Comparison of ENCODE assay signal across 27 cellular contexts in the genomic region with DNA sequence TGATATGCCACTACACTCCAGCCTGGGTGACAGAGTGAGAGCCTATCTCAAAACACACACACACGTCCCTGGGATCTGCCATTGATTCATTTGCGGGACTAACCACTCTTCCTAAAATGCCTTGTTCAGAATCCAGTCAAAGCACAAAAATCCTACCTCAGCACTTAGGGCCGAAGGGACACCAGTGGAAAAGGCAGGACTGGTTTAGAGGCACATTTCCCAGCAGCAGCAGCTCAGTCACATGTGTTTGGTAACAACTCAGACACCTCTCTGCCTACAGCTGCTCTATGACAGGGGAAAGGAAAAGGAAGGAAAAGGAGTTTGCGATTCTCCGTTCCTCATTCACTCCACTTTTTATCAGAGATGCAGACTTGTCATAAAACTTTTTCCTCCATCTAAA. TPM values are rescaled to one million over a fixed set of nuclear protein-coding genes. Genes with fewer than 3 reads are reported as not detected.
A peak's percentile ranks its signal among the peaks of the same experiment; 100 is the strongest.
DNase-seq lines count a peak whose midpoint lies in the region; ATAC-seq, FAIRE-seq and TF ChIP-seq lines count a peak whose summit lies in the region.
"Had no signal": no experiment of that assay in that cellular context is flagged by ENCODE, and none has a peak within 500 bp of the region (broad histone marks: within the 10 kb centered on the region; RNA-seq: fewer than 3 reads in every experiment).

No MANE protein-coding gene starts in this region.

- H3K14ac ChIP-seq in IMR-90 (replicated peaks; ENCODE audit: low read depth, low read length): no peak overlapping the region

- ATAC-seq in IMR-90 (ENCODE audit: low read depth): no peak
- ATAC-seq in K562: no peak
- ATAC-seq in HepG2: no peak
- ATAC-seq: activated naive CD8-positive, alpha-beta T cell treated with anti-CD3 and anti-CD28 coated beads, Interleukin-2, amount 50 U/mL, for 24 hours; stimulated activated naive B cell treated with anti-CD40 and anti-IgM and Interleukin-4, amounts not matched to agents 10 μg/mL and 1 μg/mL and 100 μg/mL, for 72 hours had no signal

- TF ChIP-seq CTCF in IMR-90 (conservative IDR thresholded peaks at IDR 0.05; ENCODE audit: low read depth, low read length) (no peak), K562 (IDR thresholded peaks at IDR 0.05 in 2 of 3, conservative IDR thresholded peaks at IDR 0.05 in 1 of 3; ENCODE audit: insufficient read depth in 2 of 3, low read depth in 1 of 3, low read length in 3 of 3) (no peak), HepG2 (CRISPR knock-in tag; IDR thresholded peaks at IDR 0.05) (no peak), stomach (IDR thresholded peaks at IDR 0.05) (no peak), prostate gland (IDR thresholded peaks at IDR 0.05) (no peak)

- dilution Hi-C loops in IMR-90 (cut with HindIII; ENCODE audit: low sequenced_read_pairs, unreplicated experiment): no loop called here

- H4K20me1 ChIP-seq in IMR-90 (ENCODE audit: insufficient read depth, low read length) (no peaks in the 10 kb centered on the region), K562 (replicated peaks; ENCODE audit: control insufficient read depth, insufficient read depth, low read length) (peaks cover 23% of the 10 kb centered on the region), HepG2 (ENCODE audit: insufficient read depth, low read length) (no peaks in the 10 kb centered on the region)

- peak overlapping the region; percentile 52; the same call in 1 of the 2 replicates for H2AK5ac ChIP-seq in IMR-90 (ENCODE audit: low read depth, low read length)

- in situ Hi-C loops in IMR-90 (cut with MboI; ENCODE audit: low sequenced_read_pairs) (loop anchor here (25.0 kb wide), 1 partner anchor 594 kb away; a partner anchor contains a TSS), K562 (cut with MboI) (no loop called here), HepG2 (cut with HindIII; ENCODE audit: extremely low pct_ligation_motif_present, low pct_unique_long_range_greater_than_20kb) (no loop called here)

- DNase-seq in IMR-90 (no peak), K562 (ENCODE audit: extremely low read depth in 1 of 4, low spot score in 3 of 4) (no peak), HepG2 (ENCODE audit: low spot score) (no peak), stomach (no peak), NCI-H69 (lab: John Stamatoyannopoulos, UW) (no peak), prostate gland (ENCODE audit: low spot score) (no peak), NCI-H2029 treated with DMSO at 0.1 percent for 48 hours (lab: John Stamatoyannopoulos, UW) (no peak)
- DNase-seq: activated CD4-positive, alpha-beta T cell treated with anti-CD3 and anti-CD28 coated beads, Interleukin-2, amount 50 U/mL, for 48 hours; activated CD4-positive, CD25-positive, alpha-beta regulatory T cell; activated naive CD8-positive, alpha-beta T cell treated with anti-CD3 and anti-CD28 coated beads, Interleukin-2, amount 50 U/mL, for 24 hours; cortex of kidney; glutamatergic neuron; H7; kidney glomerular epithelial cell; mesendoderm; NCI-H1092; NCI-H187; NCI-H748 treated with DMSO at 0.1 percent for 48 hours; occipital lobe; retina; stimulated activated CD4-positive, alpha-beta T cell treated with anti-CD3 and anti-CD28 coated beads, Interleukin-12 subunit alpha, Interleukin-12 subunit beta, amount 100 ng/mL, for 4 hours; stimulated activated CD4-positive, alpha-beta T cell treated with anti-CD3 and anti-CD28 coated beads, Interleukin-4, amount 100 ng/mL, for 24 hours; stimulated activated naive B cell treated with anti-CD40 and anti-IgM and Interleukin-4, amounts not matched to agents 10 μg/mL and 1 μg/mL and 100 μg/mL, for 72 hours; thyroid gland had no signal

- H3K9ac ChIP-seq in IMR-90 (ENCODE audit: low read depth, low read length) (no peak overlapping the region), K562 (ENCODE audit: insufficient read depth in 1 of 2, low read depth in 2 of 2, low read length in 2 of 2) (no peak overlapping the region), HepG2 (ENCODE audit: insufficient read depth, low read depth, low read length) (no peak overlapping the region)

- no peak overlapping the region for H3K4me2 ChIP-seq in IMR-90 (ENCODE audit: low read depth, low read length)
- H3K4me2 ChIP-seq in K562 (ENCODE audit: insufficient read depth, low read length): no peak overlapping the region
- H3K4me2 ChIP-seq in HepG2 (ENCODE audit: low read depth, low read length): no peak overlapping the region

- H3K4me1 ChIP-seq in IMR-90 (ENCODE audit: control insufficient read depth, insufficient read depth, low read length) (peaks cover 6% of the 10 kb centered on the region), K562 (replicated peaks in 1 of 2; ENCODE audit: control insufficient read depth in 2 of 2, insufficient read depth in 2 of 2, low read length in 2 of 2) (peaks cover 21 to 35% of the 10 kb centered on the region in 2 experiments; a peak in 4 of 5 replicates), HepG2 (ENCODE audit: insufficient read depth, low read length) (peaks cover 11% of the 10 kb centered on the region), stomach (peaks cover 1 to 16% (median 8%) of the 10 kb centered on the region in 4 donors), prostate gland (replicated peaks) (no peaks in the 10 kb centered on the region)

- FAIRE-seq in K562 (lab: Jason Lieb, UNC): no peak
- no peak for FAIRE-seq in HepG2 (lab: Jason Lieb, UNC)
- FAIRE-seq: D721Med, endometrium, GM12891 had no signal

- no peak overlapping the region for H4K91ac ChIP-seq in IMR-90 (ENCODE audit: insufficient read depth, low read depth, low read length)

- CTCF ChIA-PET in IMR-90 (lab: Yijun Ruan, JAX): no interaction called here
- CTCF ChIA-PET in K562 (lab: Yijun Ruan, JAX; ENCODE audit: low intra/inter-chr PET ratio): no interaction called here
- CTCF ChIA-PET in HepG2 (lab: Yijun Ruan, JAX; ENCODE audit: low intra/inter-chr PET ratio, low total read pairs): no interaction called here

- intact Hi-C loops in IMR-90 (cut with micrococcal nuclease) (no loop called here), K562 (cut with micrococcal nuclease) (no loop called here), HepG2 (cut with micrococcal nuclease; ENCODE audit: unreplicated experiment) (no loop called here), stomach (cut with DNase I; ENCODE audit: low total_unique reads) (no loop called here), prostate gland (cut with DNase I) (no loop called here)

- POLR2A ChIA-PET in IMR-90 (lab: Charles Lee; ENCODE audit: unreplicated experiment): no interaction called here
- POLR2A ChIA-PET in K562 (lab: Yijun Ruan, JAX): interaction anchor here (0.6 to 0.9 kb wide), 4 partner anchors 9 to 138 kb away, joined by 3 to 4 read pairs (median 4); no protein-coding TSS in a partner anchor
- POLR2A ChIA-PET in HepG2 (lab: Yijun Ruan, JAX): interaction anchor here (1.0 kb wide), 1 partner anchor 13 kb away, joined by 4 read pairs; a partner anchor contains a TSS

- TF ChIP-seq RAD21 in IMR-90 (IDR thresholded peaks at IDR 0.05; ENCODE audit: low read length) (no peak), K562 (CRISPR knock-in tag; conservative IDR thresholded peaks at IDR 0.05 in 1 of 2, IDR thresholded peaks at IDR 0.05 in 1 of 2) (no peak), HepG2 (CRISPR knock-in tag; IDR thresholded peaks at IDR 0.05) (no peak)

- no peaks in the 10 kb centered on the region for H3K9me3 ChIP-seq in IMR-90 (ENCODE audit: control insufficient read depth, insufficient read depth, low read length)
- H3K9me3 ChIP-seq in K562 (replicated peaks; ENCODE audit: control insufficient read depth, insufficient read depth, low read depth, low read length): no peaks in the 10 kb centered on the region
- H3K9me3 ChIP-seq in HepG2 (ENCODE audit: low read length): no peaks in the 10 kb centered on the region
- no peaks in the 10 kb centered on the region for H3K9me3 ChIP-seq in stomach
- no peaks in the 10 kb centered on the region for H3K9me3 ChIP-seq in prostate gland
- H3K9me3 ChIP-seq: thyroid gland had no signal

- no peak overlapping the region for H3K18ac ChIP-seq in IMR-90 (ENCODE audit: low read depth, low read length)

- BruUV-seq in IMR-90 (replicated peaks; lab: Mats Ljungman, UMichigan) (no TSS peak), K562 (replicated peaks; lab: Mats Ljungman, UMichigan) (no TSS peak), HepG2 (replicated peaks; lab: Mats Ljungman, UMichigan) (TSS peak; percentile 8)

- H3K4ac ChIP-seq in IMR-90 (ENCODE audit: low read depth, low read length): no peak overlapping the region

- H4K8ac ChIP-seq in IMR-90 (ENCODE audit: low read depth in 2 of 2, low read length in 2 of 2): no peak overlapping the region; a peak in 1 of 4 replicates

- TF ChIP-seq EP300 in K562 (IDR thresholded peaks at IDR 0.05; ENCODE audit: low read length) (no peak), HepG2 (IDR thresholded peaks at IDR 0.05; ENCODE audit: low read depth in 2 of 2, low read length in 2 of 2) (no peak), HepG2 (CRISPR knock-in tag; IDR thresholded peaks at IDR 0.05; ENCODE audit: borderline replicate concordance) (no peak), stomach (IDR thresholded peaks at IDR 0.05) (no peak)

- peaks cover 22% of the 10 kb centered on the region for H3K79me2 ChIP-seq in K562 (ENCODE audit: control insufficient read depth, insufficient read depth, low read length)
- H3K79me2 ChIP-seq in HepG2 (ENCODE audit: insufficient read depth, low read length): no peaks in the 10 kb centered on the region

- H2BK120ac ChIP-seq in IMR-90 (ENCODE audit: low read depth, low read length): no peak overlapping the region

- H2BK20ac ChIP-seq in IMR-90 (ENCODE audit: low read depth, low read length): no peak overlapping the region

- no peak overlapping the region for H3K56ac ChIP-seq in IMR-90 (ENCODE audit: extremely low read depth, insufficient read depth, low read length)

- peaks cover 8% of the 10 kb centered on the region for H3K9me1 ChIP-seq in IMR-90 (ENCODE audit: insufficient read depth, low read length)
- H3K9me1 ChIP-seq in K562 (ENCODE audit: control insufficient read depth, insufficient read depth, low read length): peaks cover 6% of the 10 kb centered on the region

- H3K4me3 ChIP-seq in IMR-90 (ENCODE audit: insufficient read depth, low read depth, low read length): no peak overlapping the region
- H3K4me3 ChIP-seq in K562: no peak overlapping the region
- no peak overlapping the region for H3K4me3 ChIP-seq in HepG2 (replicated peaks in 1 of 3; ENCODE audit: insufficient read depth in 1 of 3, low read depth in 2 of 3, low read length in 3 of 3)
- no peak overlapping the region for H3K4me3 ChIP-seq in stomach
- no peak overlapping the region for H3K4me3 ChIP-seq in prostate gland
- H3K4me3 ChIP-seq: thyroid gland had no signal

- H2AK9ac ChIP-seq in IMR-90 (replicated peaks; ENCODE audit: low read depth, low read length, poor library complexity): no peak overlapping the region

- H3K23ac ChIP-seq in IMR-90 (ENCODE audit: low read depth, low read length): no peak overlapping the region

- no peak overlapping the region for H2BK15ac ChIP-seq in IMR-90 (ENCODE audit: low read depth, low read length)

- H2BK5ac ChIP-seq in IMR-90 (ENCODE audit: low read depth, low read length, poor library complexity, severe bottlenecking): peak overlapping the region; percentile 8

- H3K79me1 ChIP-seq in IMR-90 (ENCODE audit: low read depth in 1 of 2, low read length in 2 of 2): peaks cover 18 to 54% of the 10 kb centered on the region in 2 experiments; a peak in 3 of 4 replicates

- 90% methylated on average over 2 of the region's 5 CpGs; no CpG with 5 or more reads in 1 of the 2 experiments for WGBS in IMR-90 (ENCODE audit: extremely low coverage in 2 of 2, insufficient read length in 1 of 2), 2 experiments
- 86% methylated on average over 5 of the region's 5 CpGs for WGBS in K562 (ENCODE audit: insufficient coverage, low coverage, missing lambda C conversion rate)
- 98% methylated on average over 5 of the region's 5 CpGs for WGBS in HepG2 (ENCODE audit: low lambda C conversion rate)
- 78 to 87% (median 84%) methylated on average over 5 of the region's 5 CpGs for WGBS in stomach, 5 donors
- 90% methylated on average over 5 of the region's 5 CpGs for WGBS in prostate gland

- H3K27me3 ChIP-seq in IMR-90 (ENCODE audit: control insufficient read depth, insufficient read depth, low read length): no peaks in the 10 kb centered on the region
- H3K27me3 ChIP-seq in K562 (ENCODE audit: control insufficient read depth in 2 of 2, insufficient read depth in 2 of 2, low read length in 2 of 2): no peaks in the 10 kb centered on the region
- no peaks in the 10 kb centered on the region for H3K27me3 ChIP-seq in HepG2 (ENCODE audit: control insufficient read depth in 1 of 2, insufficient read depth in 2 of 2, low read length in 2 of 2)
- no peaks in the 10 kb centered on the region for H3K27me3 ChIP-seq in stomach
- no peaks in the 10 kb centered on the region for H3K27me3 ChIP-seq in prostate gland (replicated peaks; ENCODE audit: insufficient read depth)
- H3K27me3 ChIP-seq: thyroid gland had no signal

- TF ChIP-seq POLR2A in IMR-90 (IDR thresholded peaks at IDR 0.05; ENCODE audit: low read depth, low read length) (no peak), K562 (conservative IDR thresholded peaks at IDR 0.05) (no peak), HepG2 (IDR thresholded peaks at IDR 0.05; ENCODE audit: insufficient read depth in 1 of 2, low read depth in 2 of 2, low read length in 2 of 2) (no peak), stomach (IDR thresholded peaks at IDR 0.05) (no peak), prostate gland (IDR thresholded peaks at IDR 0.05) (no peak)

- H2AFZ ChIP-seq in IMR-90 (replicated peaks; ENCODE audit: low read length, poor library complexity): no peak overlapping the region
- H2AFZ ChIP-seq in K562 (ENCODE audit: low read depth, low read length): no peak overlapping the region
- H2AFZ ChIP-seq in HepG2 (ENCODE audit: low read length): no peak overlapping the region

- H3K36me3 ChIP-seq in IMR-90 (ENCODE audit: control insufficient read depth, insufficient read depth, low read length) (peaks cover 52% of the 10 kb centered on the region), K562 (ENCODE audit: control insufficient read depth, insufficient read depth, low read length) (peaks cover 90% of the 10 kb centered on the region), HepG2 (replicated peaks in 1 of 2; ENCODE audit: control insufficient read depth in 1 of 2, insufficient read depth in 2 of 2, low read length in 2 of 2) (peaks cover 53 to 69% of the 10 kb centered on the region in 2 experiments), stomach (peaks cover 23 to 97% (median 91%) of the 10 kb centered on the region in 4 donors), prostate gland (peaks cover 0 to 5% of the 10 kb centered on the region in 2 donors)

- no peak overlapping the region for H4K5ac ChIP-seq in IMR-90 (ENCODE audit: low read depth, low read length)

- H3K27ac ChIP-seq in IMR-90 (ENCODE audit: insufficient read depth, low read length) (no peak overlapping the region), K562 (ENCODE audit: extremely low read depth, low read depth, low read length) (no peak overlapping the region), HepG2 (ENCODE audit: extremely low read length, insufficient read depth, low read length) (no peak overlapping the region), stomach (peak overlapping the region in 3 of 5 donors; percentile 69 to 81 (median 73)), prostate gland (no peak overlapping the region)

RNA-seq across cellular contexts. Expression of a gene that starts 12.2 kb away (rescaled TPM):
- total RNA-seq in IMR-90 (2012; rRNA removed) (8.4 and 10.6 TPM in 2 replicates), K562 (2014; rRNA removed) (31.9 and 33.7 TPM in 2 replicates), K562 (2014; rRNA removed; fragmentation: Illumina TruSeq; extraction: Trizol) (44.8 and 54.8 TPM in 2 replicates), K562 (2015; rRNA removed; fragmentation: Illumina TruSeq; extraction: Trizol) (53.1 and 53.4 TPM in 2 replicates), K562 (2021) (35.8 and 38.2 TPM in 2 replicates), HepG2 (2016; rRNA removed; fragmentation: Illumina TruSeq; extraction: Trizol) (57.5 and 80.3 TPM in 2 replicates), stomach (10 to 100 TPM in 4 of 5 donors, 1 to 10 TPM in 1; 7.2 to 26.3 (median 14.2) TPM), prostate gland (10 to 100 TPM; 11.2 to 26.6 TPM)
- polyA plus RNA-seq in IMR-90 (2012; rRNA removed) (6.9 and 7.0 TPM in 2 replicates), K562 (2011; rRNA removed) (15.4 and 22.4 TPM in 2 replicates), K562 (2014; fragmentation: Illumina TruSeq; extraction: Trizol) (43.0 and 57.6 TPM in 2 replicates), K562 (2014; fragmentation: Nextera tagmentation; extraction: Ambion mirVana) (10 to 100 TPM; 39.3 to 50.9 TPM), K562 (2014; rRNA removed) (38.6 and 48.6 TPM in 2 replicates), HepG2 (2011; rRNA removed) (20.6 and 21.2 TPM in 2 replicates), stomach (10 to 100 TPM in 2 of 3 donors, 1 to 10 TPM in 1; 9.6 to 15.1 (median 12.1) TPM)
- polyA plus RNA-seq in IMR-90 (2012; cell fraction: cytosol; rRNA removed): 2.2 and 6.1 TPM in 2 replicates
- 1.4 and 4.3 TPM in 2 replicates for polyA plus RNA-seq in IMR-90 (2012; cell fraction: nucleus; rRNA removed; ENCODE audit: low replicate concordance)
- total RNA-seq in K562 (2011; cell fraction: chromatin; rRNA removed; ENCODE audit: low replicate concordance): 52.3 and 57.2 TPM in 2 replicates
- 32.2 and 36.4 TPM in 2 replicates for total RNA-seq in K562 (2011; cell fraction: nucleolus; rRNA removed)
- 42.1 and 46.4 TPM in 2 replicates for total RNA-seq in K562 (2011; cell fraction: nucleoplasm; rRNA removed)
- 9.7 and 11.0 TPM in 2 replicates for polyA plus RNA-seq in K562 (2011; cell fraction: cytosol; rRNA removed)
- 15.8 and 17.5 TPM in 2 replicates for polyA plus RNA-seq in K562 (2011; cell fraction: nucleus; rRNA removed)
- polyA plus RNA-seq in K562 (2012): 18.9 and 30.8 TPM in 2 replicates
- 26.5 and 31.7 TPM in 2 replicates for polyA minus RNA-seq in K562 (2011; rRNA and poly(A)+ RNA removed)
- polyA minus RNA-seq in K562 (2011; cell fraction: cytosol; rRNA and poly(A)+ RNA removed): 12.3 and 13.9 TPM in 2 replicates
- 10.8 and 15.9 TPM in 2 replicates for polyA minus RNA-seq in K562 (2011; cell fraction: nucleus; rRNA and poly(A)+ RNA removed)
- 13.0 and 17.5 TPM in 2 replicates for total RNA-seq in HepG2 (2016; cell fraction: cytosol; rRNA removed; fragmentation: Illumina TruSeq; extraction: Trizol; ENCODE audit: low read depth)
- total RNA-seq in HepG2 (2016; cell fraction: insoluble cytoplasmic fraction; rRNA removed; fragmentation: Illumina TruSeq; extraction: Trizol): 60.4 and 77.7 TPM in 2 replicates
- 17.7 and 21.4 TPM in 2 replicates for total RNA-seq in HepG2 (2016; cell fraction: membrane; rRNA removed; fragmentation: Illumina TruSeq; extraction: Trizol)
- 37.8 and 39.8 TPM in 2 replicates for total RNA-seq in HepG2 (2016; cell fraction: nucleus; rRNA removed; fragmentation: Illumina TruSeq; extraction: Trizol)
- polyA plus RNA-seq in HepG2 (2011; cell fraction: cytosol; rRNA removed): 11.3 and 14.9 TPM in 2 replicates
- polyA plus RNA-seq in HepG2 (2011; cell fraction: nucleus; rRNA removed): 9.1 and 11.2 TPM in 2 replicates
- polyA plus RNA-seq in HepG2 (2012): 34.8 and 37.7 TPM in 2 replicates
- 4.9 and 5.2 TPM in 2 replicates for polyA plus RNA-seq in HepG2 (2016; cell fraction: cytosol; fragmentation: Illumina TruSeq; extraction: Trizol; ENCODE audit: low read depth)
- 78.5 and 79.9 TPM in 2 replicates for polyA plus RNA-seq in HepG2 (2016; cell fraction: insoluble cytoplasmic fraction; fragmentation: Illumina TruSeq; extraction: Trizol; ENCODE audit: low read depth)
- polyA plus RNA-seq in HepG2 (2016; cell fraction: membrane; fragmentation: Illumina TruSeq; extraction: Trizol; ENCODE audit: low read depth): 9.0 and 11.9 TPM in 2 replicates
- polyA plus RNA-seq in HepG2 (2016; cell fraction: nucleus; fragmentation: Illumina TruSeq; extraction: Trizol; ENCODE audit: insufficient read depth, low read depth): 45.4 and 46.8 TPM in 2 replicates
- polyA minus RNA-seq in HepG2 (2011; rRNA and poly(A)+ RNA removed; ENCODE audit: low replicate concordance): 13.7 and 26.8 TPM in 2 replicates
- 6.0 and 8.2 TPM in 2 replicates for polyA minus RNA-seq in HepG2 (2011; cell fraction: cytosol; rRNA and poly(A)+ RNA removed)
- polyA minus RNA-seq in HepG2 (2011; cell fraction: nucleus; rRNA and poly(A)+ RNA removed): 29.0 and 29.1 TPM in 2 replicates

RNA-seq across cellular contexts. Expression of a gene that starts 12.2 kb away (rescaled TPM):
- 4.2 and 5.4 TPM in 2 replicates for total RNA-seq in IMR-90 (2012; rRNA removed)
- polyA plus RNA-seq in IMR-90 (2012; rRNA removed): 4.1 and 4.2 TPM in 2 replicates
- 3.7 and 6.6 TPM in 2 replicates for polyA plus RNA-seq in IMR-90 (2012; cell fraction: cytosol; rRNA removed)
- polyA plus RNA-seq in IMR-90 (2012; cell fraction: nucleus; rRNA removed; ENCODE audit: low replicate concordance): 6.1 and 9.2 TPM in 2 replicates
- 18.2 and 23.3 TPM in 2 replicates for total RNA-seq in K562 (2011; cell fraction: chromatin; rRNA removed; ENCODE audit: low replicate concordance)
- total RNA-seq in K562 (2011; cell fraction: nucleolus; rRNA removed): 13.7 and 15.2 TPM in 2 replicates
- 13.3 and 25.6 TPM in 2 replicates for total RNA-seq in K562 (2011; cell fraction: nucleoplasm; rRNA removed)
- total RNA-seq in K562 (2014; rRNA removed): 4.9 and 6.4 TPM in 2 replicates
- 5.4 and 5.7 TPM in 2 replicates for total RNA-seq in K562 (2014; rRNA removed; fragmentation: Illumina TruSeq; extraction: Trizol)
- total RNA-seq in K562 (2015; rRNA removed; fragmentation: Illumina TruSeq; extraction: Trizol): 5.3 and 5.6 TPM in 2 replicates
- total RNA-seq in K562 (2021): 6.2 and 7.3 TPM in 2 replicates
- 8.8 and 10.1 TPM in 2 replicates for polyA plus RNA-seq in K562 (2011; rRNA removed)
- polyA plus RNA-seq in K562 (2011; cell fraction: cytosol; rRNA removed): 5.8 and 10.0 TPM in 2 replicates
- 13.9 and 14.2 TPM in 2 replicates for polyA plus RNA-seq in K562 (2011; cell fraction: nucleus; rRNA removed)
- polyA plus RNA-seq in K562 (2012): 4.5 and 5.6 TPM in 2 replicates
- polyA plus RNA-seq in K562 (2014; fragmentation: Illumina TruSeq; extraction: Trizol): 7.8 and 9.2 TPM in 2 replicates
- polyA plus RNA-seq in K562 (2014; fragmentation: Nextera tagmentation; extraction: Ambion mirVana): 10 to 100 TPM in 1 of 2 experiments, 1 to 10 TPM in 1; 9.6 to 12.2 TPM
- 4.7 and 5.2 TPM in 2 replicates for polyA plus RNA-seq in K562 (2014; rRNA removed)
- 11.1 and 11.2 TPM in 2 replicates for polyA minus RNA-seq in K562 (2011; rRNA and poly(A)+ RNA removed)
- 3.5 and 10.8 TPM in 2 replicates for polyA minus RNA-seq in K562 (2011; cell fraction: cytosol; rRNA and poly(A)+ RNA removed)
- polyA minus RNA-seq in K562 (2011; cell fraction: nucleus; rRNA and poly(A)+ RNA removed): 12.0 and 14.2 TPM in 2 replicates
- 7.3 and 11.9 TPM in 2 replicates for total RNA-seq in HepG2 (2016; rRNA removed; fragmentation: Illumina TruSeq; extraction: Trizol)
- 2.5 and 2.7 TPM in 2 replicates for total RNA-seq in HepG2 (2016; cell fraction: cytosol; rRNA removed; fragmentation: Illumina TruSeq; extraction: Trizol; ENCODE audit: low read depth)
- total RNA-seq in HepG2 (2016; cell fraction: insoluble cytoplasmic fraction; rRNA removed; fragmentation: Illumina TruSeq; extraction: Trizol): 7.4 and 11.9 TPM in 2 replicates
- total RNA-seq in HepG2 (2016; cell fraction: membrane; rRNA removed; fragmentation: Illumina TruSeq; extraction: Trizol): 5.6 and 6.6 TPM in 2 replicates
- 8.1 and 9.6 TPM in 2 replicates for total RNA-seq in HepG2 (2016; cell fraction: nucleus; rRNA removed; fragmentation: Illumina TruSeq; extraction: Trizol)
- 3.0 and 5.1 TPM in 2 replicates for polyA plus RNA-seq in HepG2 (2011; rRNA removed)
- 4.6 and 5.2 TPM in 2 replicates for polyA plus RNA-seq in HepG2 (2011; cell fraction: cytosol; rRNA removed)
- 2.5 TPM in 2 replicates for polyA plus RNA-seq in HepG2 (2011; cell fraction: nucleus; rRNA removed)
- polyA plus RNA-seq in HepG2 (2012): 1.8 and 3.4 TPM in 2 replicates
- 3.8 and 4.9 TPM in 2 replicates for polyA plus RNA-seq in HepG2 (2016; cell fraction: cytosol; fragmentation: Illumina TruSeq; extraction: Trizol; ENCODE audit: low read depth)
- 19.6 and 22.1 TPM in 2 replicates for polyA plus RNA-seq in HepG2 (2016; cell fraction: insoluble cytoplasmic fraction; fragmentation: Illumina TruSeq; extraction: Trizol; ENCODE audit: low read depth)
- polyA plus RNA-seq in HepG2 (2016; cell fraction: membrane; fragmentation: Illumina TruSeq; extraction: Trizol; ENCODE audit: low read depth): 7.3 and 8.3 TPM in 2 replicates
- polyA plus RNA-seq in HepG2 (2016; cell fraction: nucleus; fragmentation: Illumina TruSeq; extraction: Trizol; ENCODE audit: insufficient read depth, low read depth): 10.1 and 10.4 TPM in 2 replicates
- 7.0 and 10.3 TPM in 2 replicates for polyA minus RNA-seq in HepG2 (2011; rRNA and poly(A)+ RNA removed; ENCODE audit: low replicate concordance)
- polyA minus RNA-seq in HepG2 (2011; cell fraction: cytosol; rRNA and poly(A)+ RNA removed): 3.2 TPM in 2 replicates
- 6.8 and 10.3 TPM in 2 replicates for polyA minus RNA-seq in HepG2 (2011; cell fraction: nucleus; rRNA and poly(A)+ RNA removed)
- total RNA-seq in stomach: 10 to 100 TPM in 3 of 5 donors, 1 to 10 TPM in 2; 3.5 to 100.0 (median 20.7) TPM
- 10 to 100 TPM in 1 of 3 donors, 1 to 10 TPM in 2; 7.7 to 18.0 (median 9.1) TPM for polyA plus RNA-seq in stomach
- 10 to 100 TPM; 26.0 to 42.2 TPM for total RNA-seq in prostate gland

Comparison
In these comparisons a context has a peak if more than half of its experiments do, and no peak if none do; other contexts are left out.
1. H3K27ac ChIP-seq: peak in stomach (3 of 5); none in IMR-90 (single experiment), K562 (single experiment), HepG2 (single experiment) and prostate gland (0 of 2).